37 cellular contexts compared by ENCODE assay signal in the genomic region with DNA sequence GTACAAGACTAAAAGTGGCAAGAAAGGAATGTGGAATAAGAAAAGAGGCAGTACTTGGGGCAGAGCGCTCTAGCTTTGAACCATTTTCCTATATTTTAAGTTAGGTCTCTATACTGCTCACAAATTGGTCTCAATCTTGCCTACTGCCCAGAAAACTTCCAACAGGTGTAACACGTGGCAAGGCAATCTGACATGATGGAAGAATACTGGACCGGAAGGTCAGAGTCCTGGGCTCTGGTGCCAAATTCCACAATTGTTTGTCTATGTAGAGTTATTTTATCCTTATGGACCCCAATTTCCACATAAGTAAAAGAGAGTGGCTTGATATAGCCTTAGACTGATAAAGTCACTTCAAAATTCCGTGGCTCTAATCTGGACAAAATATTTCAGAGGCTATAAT. TPM values are rescaled to one million over a fixed set of nuclear protein-coding genes. Genes with fewer than 3 reads are reported as not detected.
"Had no signal": no experiment of that assay in that cellular context is flagged by ENCODE, and none has a peak within 500 bp of the region (broad histone marks: within the 10 kb centered on the region; RNA-seq: fewer than 3 reads in every experiment).

No MANE protein-coding gene starts in this region.

- H3K4me1 Mint-ChIP-seq: activated B cell treated with CpG ODN at 0.5 μM for 24 hours; activated CD4-positive, alpha-beta T cell treated with anti-CD3 and anti-CD28 coated beads, Interleukin-2, amount 10 ng/mL, durations not matched to agents 24 days and 14 days; activated T-helper 17 cell treated with anti-CD3 and anti-CD28 coated beads, Interleukin-2, amount 50 U/mL, for 72 hours; brain had no signal

- H3K4me3 Mint-ChIP-seq: activated B cell treated with CpG ODN at 0.5 μM for 24 hours; activated CD4-positive, alpha-beta memory T cell treated with anti-CD3 and anti-CD28 coated beads for 36 hours; activated CD4-positive, alpha-beta T cell treated with anti-CD3 and anti-CD28 coated beads, Interleukin-2, amount 10 ng/mL, durations not matched to agents 24 days and 14 days; activated CD8-positive, alpha-beta T cell treated with anti-CD3 and anti-CD28 coated beads for 36 hours; activated naive CD4-positive, alpha-beta T cell treated with anti-CD3 and anti-CD28 coated beads for 36 hours; activated naive CD8-positive, alpha-beta T cell treated with anti-CD3 and anti-CD28 coated beads for 36 hours; activated T-cell treated with anti-CD3 and anti-CD28 coated beads, Interleukin-2, amount 50 U/mL, for 4 hours; activated T-cell treated with anti-CD3 and anti-CD28 coated beads, Interleukin-2, amount 50 U/mL, for 72 hours; activated T-helper 1 cell treated with anti-CD3 and anti-CD28 coated beads, Interleukin-12 subunit alpha, Interleukin-12 subunit beta, Interleukin-2, Interleukin-4 antibody, amounts not matched to agents 30 ng/mL and 10 ng/mL and 1 ng/mL, durations not matched to agents 14 hours and 24 hours and 36 hours; activated T-helper 17 cell treated with anti-CD3 and anti-CD28 coated beads, Interleukin-2, amount 50 U/mL, for 72 hours; brain; central memory CD8-positive, alpha-beta T cell; T-cell; T-helper 2 cell treated with Interferon-gamma antibody and Interleukin-4, amounts not matched to agents 5 μg/mL and 100 μg/mL, for 36 hours had no signal

- H3K27me3 ChIP-seq: adrenal gland, cardiac muscle cell had no signal

- DNase-seq: activated B cell treated with CpG ODN at 0.5 μM for 24 hours; activated CD4-positive, alpha-beta memory T cell treated with anti-CD3 and anti-CD28 coated beads for 36 hours; activated CD4-positive, alpha-beta T cell treated with anti-CD3 and anti-CD28 coated beads for 4 hours; activated CD4-positive, alpha-beta T cell treated with anti-CD3 and anti-CD28 coated beads, Interleukin-2, amount 10 ng/mL, durations not matched to agents 24 days and 14 days; activated CD4-positive, alpha-beta T cell treated with anti-CD3 and anti-CD28 coated beads, Interleukin-2, amount 50 U/mL, for 1 hour; activated CD4-positive, alpha-beta T cell treated with anti-CD3 and anti-CD28 coated beads, Interleukin-2, amount 50 U/mL, for 4 hours; activated CD4-positive, CD25-positive, alpha-beta regulatory T cell treated with anti-CD3 and anti-CD28 coated beads, Interleukin-2, amount 50 U/mL, for 72 hours; activated CD8-positive, alpha-beta memory T cell treated with anti-CD3 and anti-CD28 coated beads, Interleukin-2, amount 50 U/mL, for 4 hours; activated CD8-positive, alpha-beta T cell treated with anti-CD3 and anti-CD28 coated beads for 36 hours; activated effector memory CD4-positive, alpha-beta T cell treated with anti-CD3 and anti-CD28 coated beads, Interleukin-2, amount 50 U/mL, for 16 hours; activated gamma-delta T cell treated with Interleukin-2 at 50 U/mL for 16 hours; activated naive CD4-positive, alpha-beta T cell; activated naive CD4-positive, alpha-beta T cell treated with anti-CD3 and anti-CD28 coated beads for 36 hours; activated naive CD4-positive, alpha-beta T cell treated with anti-CD3 and anti-CD28 coated beads, Interleukin-2, amount 50 U/mL, for 16 hours; activated naive CD8-positive, alpha-beta T cell treated with anti-CD3 and anti-CD28 coated beads for 36 hours; activated T-cell treated with anti-CD3 and anti-CD28 coated beads for 4 hours; activated T-cell treated with anti-CD3 and anti-CD28 coated beads, Interleukin-2, amount 50 U/mL, for 1 hour; activated T-cell treated with anti-CD3 and anti-CD28 coated beads, Interleukin-2, amount 50 U/mL, for 4 hours; activated T-cell treated with anti-CD3 and anti-CD28 coated beads, Interleukin-2, amount 50 U/mL, for 72 hours; adrenal gland; amniotic stem cell; aorta; caudate nucleus; cerebellar nuclear complex; T-cell; T-helper 2 cell; T-helper 9 cell had no signal

- H3K4me3 ChIP-seq: adrenal gland, cardiac muscle cell had no signal

- FAIRE-seq: astrocyte, bronchial epithelial cell, TTC549 had no signal

- ATAC-seq: activated CD8-positive, alpha-beta T cell treated with anti-CD3 and anti-CD28 coated beads for 36 hours; activated naive CD4-positive, alpha-beta T cell treated with anti-CD3 and anti-CD28 coated beads, Interleukin-2, amount 50 U/mL, for 72 hours; activated T-cell treated with anti-CD3 and anti-CD28 coated beads, Interleukin-2, amount 50 U/mL, for 4 hours; activated T-cell treated with anti-CD3 and anti-CD28 coated beads, Interleukin-2, amount 50 U/mL, for 72 hours; activated T-helper 17 cell treated with anti-CD3 and anti-CD28 coated beads, Interleukin-2, amount 50 U/mL, for 72 hours; T-cell had no signal

- H3K27ac ChIP-seq: adrenal gland, cardiac muscle cell had no signal

- H3K27me3 Mint-ChIP-seq: activated B cell treated with CpG ODN at 0.5 μM for 24 hours; activated CD4-positive, alpha-beta memory T cell treated with anti-CD3 and anti-CD28 coated beads for 36 hours; activated CD4-positive, alpha-beta T cell treated with anti-CD3 and anti-CD28 coated beads, Interleukin-2, amount 10 ng/mL, durations not matched to agents 24 days and 14 days; activated CD8-positive, alpha-beta T cell treated with anti-CD3 and anti-CD28 coated beads for 36 hours; activated naive CD8-positive, alpha-beta T cell treated with anti-CD3 and anti-CD28 coated beads for 36 hours; activated T-helper 17 cell treated with anti-CD3 and anti-CD28 coated beads, Interleukin-2, amount 50 U/mL, for 72 hours; brain; central memory CD8-positive, alpha-beta T cell; T-cell had no signal

- H3K27ac Mint-ChIP-seq: activated B cell treated with CpG ODN at 0.5 μM for 24 hours; activated CD4-positive, alpha-beta memory T cell treated with anti-CD3 and anti-CD28 coated beads for 36 hours; activated CD4-positive, alpha-beta T cell treated with anti-CD3 and anti-CD28 coated beads, Interleukin-2, amount 10 ng/mL, durations not matched to agents 24 days and 14 days; activated CD8-positive, alpha-beta T cell treated with anti-CD3 and anti-CD28 coated beads for 36 hours; activated naive CD4-positive, alpha-beta T cell treated with anti-CD3 and anti-CD28 coated beads for 36 hours; activated naive CD4-positive, alpha-beta T cell treated with anti-CD3 and anti-CD28 coated beads, Interleukin-2, amount 50 U/mL, for 72 hours; activated naive CD8-positive, alpha-beta T cell treated with anti-CD3 and anti-CD28 coated beads for 36 hours; activated T-cell treated with anti-CD3 and anti-CD28 coated beads, Interleukin-2, amount 50 U/mL, for 72 hours; activated T-helper 1 cell treated with anti-CD3 and anti-CD28 coated beads, Interleukin-12 subunit alpha, Interleukin-12 subunit beta, Interleukin-2, Interleukin-4 antibody, amounts not matched to agents 30 ng/mL and 10 ng/mL and 1 ng/mL, durations not matched to agents 14 hours and 24 hours and 36 hours; activated T-helper 17 cell treated with anti-CD3 and anti-CD28 coated beads, Interleukin-2, amount 50 U/mL, for 72 hours; brain; T-cell; T-helper 2 cell treated with Interferon-gamma antibody and Interleukin-4, amounts not matched to agents 5 μg/mL and 100 μg/mL, for 36 hours had no signal

- H3K9me3 ChIP-seq: adrenal gland had no signal

- H3K36me3 ChIP-seq: adrenal gland, cardiac muscle cell had no signal

- H3K36me3 Mint-ChIP-seq: activated CD4-positive, alpha-beta memory T cell treated with anti-CD3 and anti-CD28 coated beads for 36 hours; activated naive CD4-positive, alpha-beta T cell treated with anti-CD3 and anti-CD28 coated beads, Interleukin-2, amount 50 U/mL, for 72 hours; brain had no signal

RNA-seq across cellular contexts. Expression of gene SLC23A3, which starts 38.1 kb away (rescaled TPM):
- polyA plus RNA-seq: cardiac muscle cell had no signal
